Comparison of ENCODE assay signal across 14 cellular contexts in the genomic region with DNA sequence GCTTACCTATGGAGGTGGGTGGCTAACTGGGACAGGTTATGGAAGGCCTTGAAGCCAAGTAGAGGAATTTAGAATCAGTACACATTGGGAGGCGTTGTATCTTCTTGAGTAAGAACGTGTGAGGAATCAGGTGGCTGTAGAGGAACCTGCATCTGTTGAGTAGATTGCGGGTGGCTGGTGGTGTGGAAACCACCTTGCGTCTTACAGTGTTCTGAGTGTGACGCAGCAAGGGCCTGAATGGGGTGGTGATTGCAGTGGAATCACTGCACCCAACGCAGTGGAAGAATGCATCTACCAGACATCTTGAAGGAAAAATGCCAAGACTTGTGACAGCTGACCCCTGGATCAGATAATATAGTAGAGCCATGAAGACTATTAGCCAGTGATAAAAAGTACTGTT.
DNase-seq lines count a peak whose midpoint lies in the region; ATAC-seq and TF ChIP-seq lines count a peak whose summit lies in the region.
"Had no signal": no experiment of that assay in that cellular context is flagged by ENCODE, and none has a peak within 500 bp of the region (broad histone marks: within the 10 kb centered on the region; RNA-seq: fewer than 3 reads in every experiment).

No MANE protein-coding gene starts in this region.

- 99% methylated on average over 6 of the region's 6 CpGs for WGBS in esophagus muscularis mucosa

- H3K4me3 Mint-ChIP-seq in CD4-positive, CD25-positive, alpha-beta regulatory T cell = peak overlapping the region in 2 of 4 donors; percentile 44 to 51
- H3K4me3 Mint-ChIP-seq: neural crest cell had no signal

- no peak for DNase-seq in CD4-positive, CD25-positive, alpha-beta regulatory T cell
- DNase-seq in RWPE1 (ENCODE audit: low spot score) (no peak), esophagus muscularis mucosa (ENCODE audit: extremely low spot score) (no peak), gastrocnemius medialis (peak in 1 of 2 donors; percentile 59), NAMALWA (ENCODE audit: low spot score) (no peak)
- DNase-seq: activated CD4-positive, alpha-beta T cell treated with anti-CD3 and anti-CD28 coated beads for 48 hours; AML-193; brain microvascular endothelial cell; foreskin keratinocyte; NCI-H524 treated with DMSO at 0.1 percent for 48 hours had no signal

- H3K27ac ChIP-seq in CD4-positive, CD25-positive, alpha-beta regulatory T cell (ENCODE audit: insufficient read depth, low read length, poor library complexity, severe bottlenecking) = no peak overlapping the region
- H3K27ac ChIP-seq in RWPE1 (peak overlapping the region; percentile 15; the same call in 1 of the 2 replicates), esophagus muscularis mucosa (replicated peaks in 1 of 4) (peak overlapping the region in 3 of 4 donors; percentile 47 to 100 (median 99)), gastrocnemius medialis (peak overlapping the region; percentile 94 to 99 (median 96))
- H3K27ac ChIP-seq: brain microvascular endothelial cell, foreskin keratinocyte had no signal

- peaks cover 21 to 91% (median 56%) of the 10 kb centered on the region in 4 donors for H3K4me1 Mint-ChIP-seq in CD4-positive, CD25-positive, alpha-beta regulatory T cell

- H3K27me3 Mint-ChIP-seq in CD4-positive, CD25-positive, alpha-beta regulatory T cell = no peaks in the 10 kb centered on the region

- no peak overlapping the region for H3K4me3 ChIP-seq in CD4-positive, CD25-positive, alpha-beta regulatory T cell (ENCODE audit: low read depth, low read length)
- no peak overlapping the region for H3K4me3 ChIP-seq in esophagus muscularis mucosa
- H3K4me3 ChIP-seq in gastrocnemius medialis = no peak overlapping the region

- no peaks in the 10 kb centered on the region for H3K9me3 ChIP-seq in CD4-positive, CD25-positive, alpha-beta regulatory T cell (ENCODE audit: control insufficient read depth in 2 of 2, low read length in 2 of 2)
- H3K9me3 ChIP-seq in esophagus muscularis mucosa (no peaks in the 10 kb centered on the region), gastrocnemius medialis (no peaks in the 10 kb centered on the region)

- H3K36me3 Mint-ChIP-seq in CD4-positive, CD25-positive, alpha-beta regulatory T cell = peaks cover 9% of the 10 kb centered on the region

- TF ChIP-seq CTCF in RWPE1 (conservative IDR thresholded peaks at IDR 0.05; ENCODE audit: low read depth) (no peak), esophagus muscularis mucosa (IDR thresholded peaks at IDR 0.05) (no peak), gastrocnemius medialis (IDR thresholded peaks at IDR 0.05 in 4 of 5, conservative IDR thresholded peaks at IDR 0.05 in 1 of 5) (no peak)

- TF ChIP-seq POLR2A in esophagus muscularis mucosa (IDR thresholded peaks at IDR 0.05; ENCODE audit: low read depth) (no peak), gastrocnemius medialis (IDR thresholded peaks at IDR 0.05) (no peak)

- peaks cover 65% of the 10 kb centered on the region for H3K4me1 ChIP-seq in CD4-positive, CD25-positive, alpha-beta regulatory T cell (ENCODE audit: control insufficient read depth, insufficient read depth, low read length, poor library complexity, severe bottlenecking)
- peaks cover 73 to 86% (median 80%) of the 10 kb centered on the region in 4 donors for H3K4me1 ChIP-seq in esophagus muscularis mucosa
- H3K4me1 ChIP-seq in gastrocnemius medialis = peaks cover 71 to 77% of the 10 kb centered on the region in 2 donors
- H3K4me1 ChIP-seq: foreskin keratinocyte had no signal

- no peak for TF ChIP-seq EP300 in esophagus muscularis mucosa (IDR thresholded peaks at IDR 0.05)

- no peaks in the 10 kb centered on the region for H3K36me3 ChIP-seq in CD4-positive, CD25-positive, alpha-beta regulatory T cell (ENCODE audit: control insufficient read depth, insufficient read depth, low read length)
- H3K36me3 ChIP-seq in esophagus muscularis mucosa = peaks cover 24 to 73% (median 54%) of the 10 kb centered on the region in 4 donors
- peaks cover 0 to 62% of the 10 kb centered on the region in 2 donors for H3K36me3 ChIP-seq in gastrocnemius medialis
- H3K36me3 ChIP-seq: brain microvascular endothelial cell had no signal

- peaks cover 0 to 3% (median 0%) of the 10 kb centered on the region in 7 donors for H3K9me3 Mint-ChIP-seq in CD4-positive, CD25-positive, alpha-beta regulatory T cell

- in situ Hi-C loops in gastrocnemius medialis (cut with MboI; ENCODE audit: low sequenced_read_pairs in 4 of 4) = loop anchor here in 2 of 4 donors (10.0 kb wide), 2 partner anchors 69 to 121 kb away; no protein-coding TSS in a partner anchor

- CTCF ChIA-PET in RWPE1 (lab: Yijun Ruan, JAX) = no interaction called here

- POLR2A ChIA-PET in RWPE1 (lab: Yijun Ruan, JAX; ENCODE audit: low non-redundant PET) = no interaction called here

- H3K27me3 ChIP-seq in CD4-positive, CD25-positive, alpha-beta regulatory T cell (ENCODE audit: control insufficient read depth, insufficient read depth, low read length) = no peaks in the 10 kb centered on the region
- no peaks in the 10 kb centered on the region for H3K27me3 ChIP-seq in esophagus muscularis mucosa
- H3K27me3 ChIP-seq in gastrocnemius medialis = no peaks in the 10 kb centered on the region

- ATAC-seq in CD4-positive, CD25-positive, alpha-beta regulatory T cell (ENCODE audit: low read depth in 2 of 2) = no peak
- no peak for ATAC-seq in gastrocnemius medialis
- ATAC-seq in HG03342 (IDR thresholded peaks at IDR 0.05; ENCODE audit: unreplicated experiment) = no peak
- no peak for ATAC-seq in GM21825 (IDR thresholded peaks at IDR 0.05; ENCODE audit: unreplicated experiment)
- ATAC-seq: activated naive CD4-positive, alpha-beta T cell treated with anti-CD3 and anti-CD28 coated beads, Interleukin-2, amount 50 U/mL, for 72 hours; foreskin keratinocyte had no signal

- intact Hi-C loops in esophagus muscularis mucosa (cut with DNase I) (no loop called here), gastrocnemius medialis (cut with DNase I; ENCODE audit: low total_unique reads) (no loop called here)

- peak overlapping the region; percentile 74 to 80 (median 80) for H3K27ac Mint-ChIP-seq in CD4-positive, CD25-positive, alpha-beta regulatory T cell
